Comparison of ENCODE assay signal across 1 cellular context in the genomic region with DNA sequence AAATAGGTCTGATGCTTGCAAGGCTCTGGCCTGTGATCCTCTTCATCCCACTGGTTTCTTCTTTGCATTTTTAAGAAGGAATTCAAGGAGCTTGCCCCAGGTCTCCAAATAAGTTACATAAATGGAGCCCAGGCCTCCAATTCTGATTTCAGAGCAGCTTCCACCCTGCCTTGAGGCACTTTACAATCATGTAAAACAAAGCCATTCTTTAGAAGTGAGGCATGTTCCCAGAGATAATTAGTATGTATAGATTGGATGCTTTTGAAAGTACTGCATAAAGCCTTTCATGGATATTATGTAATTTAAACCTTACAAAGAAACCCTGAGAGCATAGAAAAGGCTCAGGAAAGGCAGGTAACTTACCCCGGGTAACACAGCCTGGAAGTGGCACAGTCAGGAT.
TF ChIP-seq lines count a peak whose summit lies in the region.

No MANE protein-coding gene starts in this region.

TF ChIP-seq in WTC11, 78 proteins besides CTCF, POLR2A, EP300 and RAD21 (continued from another document):
- TF ChIP-seq, protein P1, sequence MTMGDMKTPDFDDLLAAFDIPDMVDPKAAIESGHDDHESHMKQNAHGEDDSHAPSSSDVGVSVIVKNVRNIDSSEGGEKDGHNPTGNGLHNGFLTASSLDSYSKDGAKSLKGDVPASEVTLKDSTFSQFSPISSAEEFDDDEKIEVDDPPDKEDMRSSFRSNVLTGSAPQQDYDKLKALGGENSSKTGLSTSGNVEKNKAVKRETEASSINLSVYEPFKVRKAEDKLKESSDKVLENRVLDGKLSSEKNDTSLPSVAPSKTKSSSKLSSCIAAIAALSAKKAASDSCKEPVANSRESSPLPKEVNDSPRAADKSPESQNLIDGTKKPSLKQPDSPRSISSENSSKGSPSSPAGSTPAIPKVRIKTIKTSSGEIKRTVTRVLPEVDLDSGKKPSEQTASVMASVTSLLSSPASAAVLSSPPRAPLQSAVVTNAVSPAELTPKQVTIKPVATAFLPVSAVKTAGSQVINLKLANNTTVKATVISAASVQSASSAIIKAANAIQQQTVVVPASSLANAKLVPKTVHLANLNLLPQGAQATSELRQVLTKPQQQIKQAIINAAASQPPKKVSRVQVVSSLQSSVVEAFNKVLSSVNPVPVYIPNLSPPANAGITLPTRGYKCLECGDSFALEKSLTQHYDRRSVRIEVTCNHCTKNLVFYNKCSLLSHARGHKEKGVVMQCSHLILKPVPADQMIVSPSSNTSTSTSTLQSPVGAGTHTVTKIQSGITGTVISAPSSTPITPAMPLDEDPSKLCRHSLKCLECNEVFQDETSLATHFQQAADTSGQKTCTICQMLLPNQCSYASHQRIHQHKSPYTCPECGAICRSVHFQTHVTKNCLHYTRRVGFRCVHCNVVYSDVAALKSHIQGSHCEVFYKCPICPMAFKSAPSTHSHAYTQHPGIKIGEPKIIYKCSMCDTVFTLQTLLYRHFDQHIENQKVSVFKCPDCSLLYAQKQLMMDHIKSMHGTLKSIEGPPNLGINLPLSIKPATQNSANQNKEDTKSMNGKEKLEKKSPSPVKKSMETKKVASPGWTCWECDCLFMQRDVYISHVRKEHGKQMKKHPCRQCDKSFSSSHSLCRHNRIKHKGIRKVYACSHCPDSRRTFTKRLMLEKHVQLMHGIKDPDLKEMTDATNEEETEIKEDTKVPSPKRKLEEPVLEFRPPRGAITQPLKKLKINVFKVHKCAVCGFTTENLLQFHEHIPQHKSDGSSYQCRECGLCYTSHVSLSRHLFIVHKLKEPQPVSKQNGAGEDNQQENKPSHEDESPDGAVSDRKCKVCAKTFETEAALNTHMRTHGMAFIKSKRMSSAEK (CRISPR knock-in tag; IDR thresholded peaks at IDR 0.05; ENCODE audit: borderline replicate concordance) = no peak
- no peak for TF ChIP-seq FOXJ3 (CRISPR knock-in tag; IDR thresholded peaks at IDR 0.05; ENCODE audit: borderline replicate concordance)
- TF ChIP-seq ELF4 (CRISPR knock-in tag; IDR thresholded peaks at IDR 0.05; ENCODE audit: low read depth) = no peak
- TF ChIP-seq, protein P2, sequence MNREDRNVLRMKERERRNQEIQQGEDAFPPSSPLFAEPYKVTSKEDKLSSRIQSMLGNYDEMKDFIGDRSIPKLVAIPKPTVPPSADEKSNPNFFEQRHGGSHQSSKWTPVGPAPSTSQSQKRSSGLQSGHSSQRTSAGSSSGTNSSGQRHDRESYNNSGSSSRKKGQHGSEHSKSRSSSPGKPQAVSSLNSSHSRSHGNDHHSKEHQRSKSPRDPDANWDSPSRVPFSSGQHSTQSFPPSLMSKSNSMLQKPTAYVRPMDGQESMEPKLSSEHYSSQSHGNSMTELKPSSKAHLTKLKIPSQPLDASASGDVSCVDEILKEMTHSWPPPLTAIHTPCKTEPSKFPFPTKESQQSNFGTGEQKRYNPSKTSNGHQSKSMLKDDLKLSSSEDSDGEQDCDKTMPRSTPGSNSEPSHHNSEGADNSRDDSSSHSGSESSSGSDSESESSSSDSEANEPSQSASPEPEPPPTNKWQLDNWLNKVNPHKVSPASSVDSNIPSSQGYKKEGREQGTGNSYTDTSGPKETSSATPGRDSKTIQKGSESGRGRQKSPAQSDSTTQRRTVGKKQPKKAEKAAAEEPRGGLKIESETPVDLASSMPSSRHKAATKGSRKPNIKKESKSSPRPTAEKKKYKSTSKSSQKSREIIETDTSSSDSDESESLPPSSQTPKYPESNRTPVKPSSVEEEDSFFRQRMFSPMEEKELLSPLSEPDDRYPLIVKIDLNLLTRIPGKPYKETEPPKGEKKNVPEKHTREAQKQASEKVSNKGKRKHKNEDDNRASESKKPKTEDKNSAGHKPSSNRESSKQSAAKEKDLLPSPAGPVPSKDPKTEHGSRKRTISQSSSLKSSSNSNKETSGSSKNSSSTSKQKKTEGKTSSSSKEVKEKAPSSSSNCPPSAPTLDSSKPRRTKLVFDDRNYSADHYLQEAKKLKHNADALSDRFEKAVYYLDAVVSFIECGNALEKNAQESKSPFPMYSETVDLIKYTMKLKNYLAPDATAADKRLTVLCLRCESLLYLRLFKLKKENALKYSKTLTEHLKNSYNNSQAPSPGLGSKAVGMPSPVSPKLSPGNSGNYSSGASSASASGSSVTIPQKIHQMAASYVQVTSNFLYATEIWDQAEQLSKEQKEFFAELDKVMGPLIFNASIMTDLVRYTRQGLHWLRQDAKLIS (CRISPR knock-in tag; IDR thresholded peaks at IDR 0.05; ENCODE audit: borderline replicate concordance) = no peak
- TF ChIP-seq, protein P3, sequence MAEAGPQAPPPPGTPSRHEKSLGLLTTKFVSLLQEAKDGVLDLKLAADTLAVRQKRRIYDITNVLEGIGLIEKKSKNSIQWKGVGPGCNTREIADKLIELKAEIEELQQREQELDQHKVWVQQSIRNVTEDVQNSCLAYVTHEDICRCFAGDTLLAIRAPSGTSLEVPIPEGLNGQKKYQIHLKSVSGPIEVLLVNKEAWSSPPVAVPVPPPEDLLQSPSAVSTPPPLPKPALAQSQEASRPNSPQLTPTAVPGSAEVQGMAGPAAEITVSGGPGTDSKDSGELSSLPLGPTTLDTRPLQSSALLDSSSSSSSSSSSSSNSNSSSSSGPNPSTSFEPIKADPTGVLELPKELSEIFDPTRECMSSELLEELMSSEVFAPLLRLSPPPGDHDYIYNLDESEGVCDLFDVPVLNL (CRISPR knock-in tag; IDR thresholded peaks at IDR 0.05; ENCODE audit: borderline replicate concordance, low read depth) = no peak
- TF ChIP-seq MYBL2 (CRISPR knock-in tag; IDR thresholded peaks at IDR 0.05) = no peak
- TF ChIP-seq, protein P4, sequence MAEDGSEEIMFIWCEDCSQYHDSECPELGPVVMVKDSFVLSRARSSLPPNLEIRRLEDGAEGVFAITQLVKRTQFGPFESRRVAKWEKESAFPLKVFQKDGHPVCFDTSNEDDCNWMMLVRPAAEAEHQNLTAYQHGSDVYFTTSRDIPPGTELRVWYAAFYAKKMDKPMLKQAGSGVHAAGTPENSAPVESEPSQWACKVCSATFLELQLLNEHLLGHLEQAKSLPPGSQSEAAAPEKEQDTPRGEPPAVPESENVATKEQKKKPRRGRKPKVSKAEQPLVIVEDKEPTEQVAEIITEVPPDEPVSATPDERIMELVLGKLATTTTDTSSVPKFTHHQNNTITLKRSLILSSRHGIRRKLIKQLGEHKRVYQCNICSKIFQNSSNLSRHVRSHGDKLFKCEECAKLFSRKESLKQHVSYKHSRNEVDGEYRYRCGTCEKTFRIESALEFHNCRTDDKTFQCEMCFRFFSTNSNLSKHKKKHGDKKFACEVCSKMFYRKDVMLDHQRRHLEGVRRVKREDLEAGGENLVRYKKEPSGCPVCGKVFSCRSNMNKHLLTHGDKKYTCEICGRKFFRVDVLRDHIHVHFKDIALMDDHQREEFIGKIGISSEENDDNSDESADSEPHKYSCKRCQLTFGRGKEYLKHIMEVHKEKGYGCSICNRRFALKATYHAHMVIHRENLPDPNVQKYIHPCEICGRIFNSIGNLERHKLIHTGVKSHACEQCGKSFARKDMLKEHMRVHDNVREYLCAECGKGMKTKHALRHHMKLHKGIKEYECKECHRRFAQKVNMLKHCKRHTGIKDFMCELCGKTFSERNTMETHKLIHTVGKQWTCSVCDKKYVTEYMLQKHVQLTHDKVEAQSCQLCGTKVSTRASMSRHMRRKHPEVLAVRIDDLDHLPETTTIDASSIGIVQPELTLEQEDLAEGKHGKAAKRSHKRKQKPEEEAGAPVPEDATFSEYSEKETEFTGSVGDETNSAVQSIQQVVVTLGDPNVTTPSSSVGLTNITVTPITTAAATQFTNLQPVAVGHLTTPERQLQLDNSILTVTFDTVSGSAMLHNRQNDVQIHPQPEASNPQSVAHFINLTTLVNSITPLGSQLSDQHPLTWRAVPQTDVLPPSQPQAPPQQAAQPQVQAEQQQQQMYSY (CRISPR knock-in tag; IDR thresholded peaks at IDR 0.05) = no peak
- no peak for TF ChIP-seq MXD4 (CRISPR knock-in tag; IDR thresholded peaks at IDR 0.05; ENCODE audit: borderline replicate concordance)
- TF ChIP-seq RELA (CRISPR knock-in tag; IDR thresholded peaks at IDR 0.05; ENCODE audit: borderline replicate concordance) = no peak
- TF ChIP-seq, protein P5, sequence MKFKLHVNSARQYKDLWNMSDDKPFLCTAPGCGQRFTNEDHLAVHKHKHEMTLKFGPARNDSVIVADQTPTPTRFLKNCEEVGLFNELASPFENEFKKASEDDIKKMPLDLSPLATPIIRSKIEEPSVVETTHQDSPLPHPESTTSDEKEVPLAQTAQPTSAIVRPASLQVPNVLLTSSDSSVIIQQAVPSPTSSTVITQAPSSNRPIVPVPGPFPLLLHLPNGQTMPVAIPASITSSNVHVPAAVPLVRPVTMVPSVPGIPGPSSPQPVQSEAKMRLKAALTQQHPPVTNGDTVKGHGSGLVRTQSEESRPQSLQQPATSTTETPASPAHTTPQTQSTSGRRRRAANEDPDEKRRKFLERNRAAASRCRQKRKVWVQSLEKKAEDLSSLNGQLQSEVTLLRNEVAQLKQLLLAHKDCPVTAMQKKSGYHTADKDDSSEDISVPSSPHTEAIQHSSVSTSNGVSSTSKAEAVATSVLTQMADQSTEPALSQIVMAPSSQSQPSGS (CRISPR knock-in tag; IDR thresholded peaks at IDR 0.05; ENCODE audit: borderline replicate concordance, low read depth) = no peak
- TF ChIP-seq, protein P6, sequence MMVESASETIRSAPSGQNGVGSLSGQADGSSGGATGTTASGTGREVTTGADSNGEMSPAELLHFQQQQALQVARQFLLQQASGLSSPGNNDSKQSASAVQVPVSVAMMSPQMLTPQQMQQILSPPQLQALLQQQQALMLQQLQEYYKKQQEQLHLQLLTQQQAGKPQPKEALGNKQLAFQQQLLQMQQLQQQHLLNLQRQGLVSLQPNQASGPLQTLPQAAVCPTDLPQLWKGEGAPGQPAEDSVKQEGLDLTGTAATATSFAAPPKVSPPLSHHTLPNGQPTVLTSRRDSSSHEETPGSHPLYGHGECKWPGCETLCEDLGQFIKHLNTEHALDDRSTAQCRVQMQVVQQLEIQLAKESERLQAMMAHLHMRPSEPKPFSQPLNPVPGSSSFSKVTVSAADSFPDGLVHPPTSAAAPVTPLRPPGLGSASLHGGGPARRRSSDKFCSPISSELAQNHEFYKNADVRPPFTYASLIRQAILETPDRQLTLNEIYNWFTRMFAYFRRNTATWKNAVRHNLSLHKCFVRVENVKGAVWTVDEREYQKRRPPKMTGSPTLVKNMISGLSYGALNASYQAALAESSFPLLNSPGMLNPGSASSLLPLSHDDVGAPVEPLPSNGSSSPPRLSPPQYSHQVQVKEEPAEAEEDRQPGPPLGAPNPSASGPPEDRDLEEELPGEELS (CRISPR knock-in tag; IDR thresholded peaks at IDR 0.05) = no peak
- TF ChIP-seq, protein P7, sequence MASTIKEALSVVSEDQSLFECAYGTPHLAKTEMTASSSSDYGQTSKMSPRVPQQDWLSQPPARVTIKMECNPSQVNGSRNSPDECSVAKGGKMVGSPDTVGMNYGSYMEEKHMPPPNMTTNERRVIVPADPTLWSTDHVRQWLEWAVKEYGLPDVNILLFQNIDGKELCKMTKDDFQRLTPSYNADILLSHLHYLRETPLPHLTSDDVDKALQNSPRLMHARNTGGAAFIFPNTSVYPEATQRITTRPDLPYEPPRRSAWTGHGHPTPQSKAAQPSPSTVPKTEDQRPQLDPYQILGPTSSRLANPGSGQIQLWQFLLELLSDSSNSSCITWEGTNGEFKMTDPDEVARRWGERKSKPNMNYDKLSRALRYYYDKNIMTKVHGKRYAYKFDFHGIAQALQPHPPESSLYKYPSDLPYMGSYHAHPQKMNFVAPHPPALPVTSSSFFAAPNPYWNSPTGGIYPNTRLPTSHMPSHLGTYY (CRISPR knock-in tag; IDR thresholded peaks at IDR 0.05) = no peak
- TF ChIP-seq TP53 (CRISPR knock-in tag; IDR thresholded peaks at IDR 0.05) = no peak
